In genomic region chr2:118731396-118731795, GRCh38 we compare ENCODE assay signal across 9 cellular contexts.
"Had no signal": no experiment of that assay in that cellular context is flagged by ENCODE, and none has a peak within 500 bp of the region (broad histone marks: within the 10 kb centered on the region; RNA-seq: fewer than 3 reads in every experiment).

No MANE protein-coding gene starts in this region.

- H3K4me3 ChIP-seq: GM23248, GM23338, HAP-1 had no signal

- H3K9me3 ChIP-seq: HAP-1 had no signal

- ATAC-seq: GM23338, HCT116 had no signal

- H3K9ac ChIP-seq: GM23248 had no signal

- H2AFZ ChIP-seq: GM23248, GM23338 had no signal

- H3K4me1 ChIP-seq: HAP-1 had no signal

- H3K36me3 ChIP-seq: HAP-1 had no signal

- H3K27ac ChIP-seq: GM23248 had no signal

- H3K4me2 ChIP-seq: GM23338 had no signal

- DNase-seq: GM23248, GOT3, H7, H9, HCEC 1CT, HFFc6 had no signal
